Comparison of ENCODE assay signal across 1 cellular context in the genomic region with DNA sequence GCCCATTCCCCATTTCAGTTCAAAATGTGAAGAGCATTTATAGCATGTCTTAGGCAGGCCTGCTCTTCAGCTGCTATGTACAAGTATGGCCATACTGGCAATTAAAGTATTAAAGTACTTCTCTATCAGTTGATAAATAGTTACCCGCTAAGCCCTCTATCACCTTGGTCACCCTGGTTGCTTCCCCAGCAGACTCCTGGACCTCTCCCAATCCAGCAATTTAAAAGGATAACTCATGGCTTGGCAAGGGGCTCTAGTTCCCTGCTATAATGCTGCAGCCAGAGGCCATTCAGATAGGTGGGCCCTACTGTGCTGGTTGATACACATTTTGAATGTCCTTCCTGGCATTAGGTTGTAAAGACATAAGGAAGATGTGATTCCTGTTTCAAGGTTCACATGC.
TF ChIP-seq lines count a peak whose summit lies in the region.

No MANE protein-coding gene starts in this region.

TF ChIP-seq in GM23338, 12 proteins besides CTCF, POLR2A, EP300 and RAD21 (continued from another document):
- TF ChIP-seq, protein P1, sequence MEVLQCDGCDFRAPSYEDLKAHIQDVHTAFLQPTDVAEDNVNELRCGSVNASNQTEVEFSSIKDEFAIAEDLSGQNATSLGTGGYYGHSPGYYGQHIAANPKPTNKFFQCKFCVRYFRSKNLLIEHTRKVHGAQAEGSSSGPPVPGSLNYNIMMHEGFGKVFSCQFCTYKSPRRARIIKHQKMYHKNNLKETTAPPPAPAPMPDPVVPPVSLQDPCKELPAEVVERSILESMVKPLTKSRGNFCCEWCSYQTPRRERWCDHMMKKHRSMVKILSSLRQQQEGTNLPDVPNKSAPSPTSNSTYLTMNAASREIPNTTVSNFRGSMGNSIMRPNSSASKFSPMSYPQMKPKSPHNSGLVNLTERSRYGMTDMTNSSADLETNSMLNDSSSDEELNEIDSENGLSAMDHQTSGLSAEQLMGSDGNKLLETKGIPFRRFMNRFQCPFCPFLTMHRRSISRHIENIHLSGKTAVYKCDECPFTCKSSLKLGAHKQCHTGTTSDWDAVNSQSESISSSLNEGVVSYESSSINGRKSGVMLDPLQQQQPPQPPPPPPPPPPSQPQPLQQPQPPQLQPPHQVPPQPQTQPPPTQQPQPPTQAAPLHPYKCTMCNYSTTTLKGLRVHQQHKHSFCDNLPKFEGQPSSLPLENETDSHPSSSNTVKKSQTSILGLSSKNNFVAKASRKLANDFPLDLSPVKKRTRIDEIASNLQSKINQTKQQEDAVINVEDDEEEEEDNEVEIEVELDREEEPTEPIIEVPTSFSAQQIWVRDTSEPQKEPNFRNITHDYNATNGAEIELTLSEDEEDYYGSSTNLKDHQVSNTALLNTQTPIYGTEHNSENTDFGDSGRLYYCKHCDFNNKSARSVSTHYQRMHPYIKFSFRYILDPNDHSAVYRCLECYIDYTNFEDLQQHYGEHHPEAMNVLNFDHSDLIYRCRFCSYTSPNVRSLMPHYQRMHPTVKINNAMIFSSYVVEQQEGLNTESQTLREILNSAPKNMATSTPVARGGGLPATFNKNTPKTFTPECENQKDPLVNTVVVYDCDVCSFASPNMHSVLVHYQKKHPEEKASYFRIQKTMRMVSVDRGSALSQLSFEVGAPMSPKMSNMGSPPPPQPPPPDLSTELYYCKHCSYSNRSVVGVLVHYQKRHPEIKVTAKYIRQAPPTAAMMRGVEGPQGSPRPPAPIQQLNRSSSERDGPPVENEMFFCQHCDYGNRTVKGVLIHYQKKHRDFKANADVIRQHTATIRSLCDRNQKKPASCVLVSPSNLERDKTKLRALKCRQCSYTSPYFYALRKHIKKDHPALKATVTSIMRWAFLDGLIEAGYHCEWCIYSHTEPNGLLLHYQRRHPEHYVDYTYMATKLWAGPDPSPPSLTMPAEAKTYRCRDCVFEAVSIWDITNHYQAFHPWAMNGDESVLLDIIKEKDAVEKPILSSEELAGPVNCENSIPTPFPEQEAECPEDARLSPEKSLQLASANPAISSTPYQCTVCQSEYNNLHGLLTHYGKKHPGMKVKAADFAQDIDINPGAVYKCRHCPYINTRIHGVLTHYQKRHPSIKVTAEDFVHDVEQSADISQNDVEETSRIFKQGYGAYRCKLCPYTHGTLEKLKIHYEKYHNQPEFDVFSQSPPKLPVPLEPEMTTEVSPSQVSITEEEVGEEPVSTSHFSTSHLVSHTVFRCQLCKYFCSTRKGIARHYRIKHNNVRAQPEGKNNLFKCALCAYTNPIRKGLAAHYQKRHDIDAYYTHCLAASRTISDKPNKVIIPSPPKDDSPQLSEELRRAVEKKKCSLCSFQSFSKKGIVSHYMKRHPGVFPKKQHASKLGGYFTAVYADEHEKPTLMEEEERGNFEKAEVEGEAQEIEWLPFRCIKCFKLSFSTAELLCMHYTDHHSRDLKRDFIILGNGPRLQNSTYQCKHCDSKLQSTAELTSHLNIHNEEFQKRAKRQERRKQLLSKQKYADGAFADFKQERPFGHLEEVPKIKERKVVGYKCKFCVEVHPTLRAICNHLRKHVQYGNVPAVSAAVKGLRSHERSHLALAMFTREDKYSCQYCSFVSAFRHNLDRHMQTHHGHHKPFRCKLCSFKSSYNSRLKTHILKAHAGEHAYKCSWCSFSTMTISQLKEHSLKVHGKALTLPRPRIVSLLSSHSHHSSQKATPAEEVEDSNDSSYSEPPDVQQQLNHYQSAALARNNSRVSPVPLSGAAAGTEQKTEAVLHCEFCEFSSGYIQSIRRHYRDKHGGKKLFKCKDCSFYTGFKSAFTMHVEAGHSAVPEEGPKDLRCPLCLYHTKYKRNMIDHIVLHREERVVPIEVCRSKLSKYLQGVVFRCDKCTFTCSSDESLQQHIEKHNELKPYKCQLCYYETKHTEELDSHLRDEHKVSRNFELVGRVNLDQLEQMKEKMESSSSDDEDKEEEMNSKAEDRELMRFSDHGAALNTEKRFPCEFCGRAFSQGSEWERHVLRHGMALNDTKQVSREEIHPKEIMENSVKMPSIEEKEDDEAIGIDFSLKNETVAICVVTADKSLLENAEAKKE (CRISPR knock-in tag; IDR thresholded peaks at IDR 0.05) = no peak
- TF ChIP-seq EZH2 (IDR thresholded peaks at IDR 0.05; ENCODE audit: low read depth, unreplicated experiment) (no peak), CREB1 (CRISPR knock-in tag; IDR thresholded peaks at IDR 0.05; ENCODE audit: low read depth) (no peak), JUNB (IDR thresholded peaks at IDR 0.05; ENCODE audit: unreplicated experiment) (no peak), POLR2AphosphoS5 (IDR thresholded peaks at IDR 0.05; ENCODE audit: low read depth) (no peak)
